In the genomic region with DNA sequence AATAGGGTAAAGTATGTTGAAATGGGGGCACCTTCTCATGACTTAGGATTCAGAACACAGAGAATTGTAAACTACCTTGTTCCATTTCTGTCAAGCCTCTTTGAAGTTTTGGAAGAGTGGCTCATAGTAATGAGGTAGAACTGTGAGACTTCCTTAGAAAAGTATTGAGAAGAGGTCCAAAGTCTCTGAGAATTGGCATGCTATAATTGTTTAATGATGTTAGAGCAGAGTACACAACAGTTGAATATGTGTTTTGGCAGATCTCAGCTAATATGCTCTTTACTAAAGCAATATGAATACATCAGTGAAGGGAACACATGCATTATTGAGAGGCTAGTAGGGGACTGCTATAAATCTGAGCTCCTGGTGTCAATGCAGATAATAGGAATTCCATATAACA, we compare ENCODE assay signal across 34 cellular contexts.
"Had no signal": no experiment of that assay in that cellular context is flagged by ENCODE, and none has a peak within 500 bp of the region (broad histone marks: within the 10 kb centered on the region; RNA-seq: fewer than 3 reads in every experiment).

No MANE protein-coding gene starts in this region.

- DNase-seq: Karpas-422, Kasumi-1, KG1, MG63, MM.1S, MV-4-11, NCI-H1048, NCI-H1092, NCI-H1092 treated with DMSO at 0.1 percent for 48 hours, NCI-H1105, NCI-H1105 treated with DMSO at 0.1 percent for 48 hours, NCI-H1417, NCI-H1417 treated with DMSO at 0.1 percent for 48 hours, NCI-H1436, NCI-H1436 treated with DMSO at 0.1 percent for 48 hours, NCI-H146, NCI-H1694, NCI-H1694 treated with DMSO at 0.1 percent for 48 hours, NCI-H187, NCI-H187 treated with DMSO at 0.1 percent for 48 hours, NCI-H1930, NCI-H2029, NCI-H2029 treated with DMSO at 0.1 percent for 48 hours, NCI-H2081, NCI-H2081 treated with DMSO at 0.1 percent for 48 hours, NCI-H2107, NCI-H2171, NCI-H2171 treated with DMSO at 0.1 percent for 48 hours, NCI-H2227 treated with DMSO at 0.1 percent for 48 hours, NCI-H226, NCI-H345, NCI-H446, NCI-H446 treated with DMSO at 0.1 percent for 48 hours had no signal

- H3K9me3 ChIP-seq: MG63 had no signal

- H3K27ac ChIP-seq: KMS-11 had no signal

- H3K36me3 ChIP-seq: MG63 had no signal

- H3K4me3 ChIP-seq: MG63 had no signal
